In genomic region chr14:29078810-29079522, GRCh38 we compare ENCODE assay signal across 22 cellular contexts.
DNase-seq lines count a peak whose midpoint lies in the region; ATAC-seq and TF ChIP-seq lines count a peak whose summit lies in the region.
"Had no signal": no experiment of that assay in that cellular context is flagged by ENCODE, and none has a peak within 500 bp of the region (broad histone marks: within the 10 kb centered on the region; RNA-seq: fewer than 3 reads in every experiment).

No MANE protein-coding gene starts in this region.

- intact Hi-C loops in lower lobe of right lung (cut with DNase I) = no loop called here

- no peaks in the 10 kb centered on the region for H3K27me3 ChIP-seq in MM.1S (replicated peaks; ENCODE audit: insufficient read depth, low read length)
- no peaks in the 10 kb centered on the region for H3K27me3 ChIP-seq in lower lobe of right lung (ENCODE audit: low read depth)
- H3K27me3 ChIP-seq: BLaER1 treated with 17β-estradiol and CSF1 and Interleukin-3, amounts not matched to agents 10 nM and 100 nM; MG63 had no signal

- no peaks in the 10 kb centered on the region for H3K9me3 ChIP-seq in MM.1S (replicated peaks; ENCODE audit: insufficient read depth, low read length)
- no peaks in the 10 kb centered on the region for H3K9me3 ChIP-seq in lower lobe of right lung
- H3K9me3 ChIP-seq: BLaER1 treated with 17β-estradiol and CSF1 and Interleukin-3, amounts not matched to agents 10 nM and 100 nM; MG63; SJCRH30 had no signal

- H3K4me2 ChIP-seq in MM.1S (ENCODE audit: low read depth, low read length) = peak overlapping the region; percentile 18; the same call in 1 of the 2 replicates
- H3K4me2 ChIP-seq: BLaER1 treated with 17β-estradiol and CSF1 and Interleukin-3, amounts not matched to agents 10 nM and 100 nM had no signal

- H3K36me3 Mint-ChIP-seq in activated T-helper 17 cell treated with anti-CD3 and anti-CD28 coated beads, Interleukin-2, amount 50 U/mL, for 72 hours (ENCODE audit: low read depth) = no peaks in the 10 kb centered on the region
- H3K36me3 Mint-ChIP-seq: T-cell had no signal

- H3K36me3 ChIP-seq in MM.1S (replicated peaks; ENCODE audit: insufficient read depth, low read length) (no peaks in the 10 kb centered on the region), lower lobe of right lung (no peaks in the 10 kb centered on the region)
- H3K36me3 ChIP-seq: BLaER1 treated with 17β-estradiol and CSF1 and Interleukin-3, amounts not matched to agents 10 nM and 100 nM; MG63; SJCRH30 had no signal

- H3K4me3 Mint-ChIP-seq in activated T-helper 17 cell treated with anti-CD3 and anti-CD28 coated beads, Interleukin-2, amount 50 U/mL, for 72 hours = no peak overlapping the region
- H3K4me3 Mint-ChIP-seq: CD4-positive, alpha-beta T cell; T-cell had no signal

- no peak overlapping the region for H3K9ac ChIP-seq in MM.1S (ENCODE audit: low read length)
- H3K9ac ChIP-seq: BLaER1 treated with 17β-estradiol and CSF1 and Interleukin-3, amounts not matched to agents 10 nM and 100 nM had no signal

- no peak overlapping the region for H3K27ac Mint-ChIP-seq in activated T-helper 17 cell treated with anti-CD3 and anti-CD28 coated beads, Interleukin-2, amount 50 U/mL, for 72 hours
- H3K27ac Mint-ChIP-seq: CD4-positive, alpha-beta T cell; T-cell had no signal

- DNase-seq in NCI-H446 treated with DMSO at 0.1 percent for 48 hours (lab: John Stamatoyannopoulos, UW) = peak; percentile 52
- DNase-seq in NCI-H446 (lab: John Stamatoyannopoulos, UW) = no peak
- peak; percentile 34 for DNase-seq in GM12865 (ENCODE audit: low read depth)
- peak; percentile 66 for DNase-seq in MM.1S
- peak; percentile 1 for DNase-seq in iris pigment epithelial cell (ENCODE audit: low read depth)
- DNase-seq in lower lobe of right lung = no peak
- DNase-seq: AML-193; CD4-positive, alpha-beta T cell; COR-L47; DMS 273 treated with DMSO at 0.1 percent for 48 hours; MG63; NCI-H2029; NCI-H510A; NCI-H774; NK-92 treated with Interleukin-12 subunit alpha and Interleukin-12 subunit beta, amount 100 ng/mL, for 24 hours; PC-3; SJCRH30; T-cell had no signal

- peaks cover 16% of the 10 kb centered on the region for H3K9me3 Mint-ChIP-seq in activated T-helper 17 cell treated with anti-CD3 and anti-CD28 coated beads, Interleukin-2, amount 50 U/mL, for 72 hours

- ATAC-seq in lower lobe of right lung = no peak
- ATAC-seq in activated T-helper 17 cell treated with anti-CD3 and anti-CD28 coated beads, Interleukin-2, amount 50 U/mL, for 72 hours (replicated peaks) = no peak
- ATAC-seq: K562, PC-3, SK-N-SH treated with all-trans-retinoic acid at 6 μM for 48 hours, T-cell had no signal

- H3K9me2 ChIP-seq in MM.1S (replicated peaks; ENCODE audit: insufficient read depth, low read length) = no peaks in the 10 kb centered on the region

- H3F3A ChIP-seq in MM.1S (ENCODE audit: insufficient read depth, low read length) = no peaks in the 10 kb centered on the region

- no peak overlapping the region for H3K4me3 ChIP-seq in GM12865 (ENCODE audit: low read depth, low read length)
- H3K4me3 ChIP-seq in MM.1S (ENCODE audit: low read length) = no peak overlapping the region
- H3K4me3 ChIP-seq in lower lobe of right lung = no peak overlapping the region
- H3K4me3 ChIP-seq: BLaER1 treated with 17β-estradiol and CSF1 and Interleukin-3, amounts not matched to agents 10 nM and 100 nM; K562; MG63; SJCRH30 had no signal

- no peaks in the 10 kb centered on the region for H4K20me1 ChIP-seq in MM.1S (ENCODE audit: insufficient read depth, low read length)
- H4K20me1 ChIP-seq: BLaER1 treated with 17β-estradiol and CSF1 and Interleukin-3, amounts not matched to agents 10 nM and 100 nM had no signal

- TF ChIP-seq CTCF in GM12865 (IDR thresholded peaks at IDR 0.05; ENCODE audit: insufficient read depth, low read depth, low read length, missing control alignments) = no peak
- TF ChIP-seq CTCF in MM.1S (IDR thresholded peaks at IDR 0.05; ENCODE audit: low read length) = no peak
- TF ChIP-seq CTCF in lower lobe of right lung (IDR thresholded peaks at IDR 0.05) = no peak

- peak overlapping the region; percentile 56; the same call in 1 of the 2 replicates for H3K27ac ChIP-seq in MM.1S (ENCODE audit: low read length)
- H3K27ac ChIP-seq in lower lobe of right lung = no peak overlapping the region
- H3K27ac ChIP-seq: BLaER1 treated with 17β-estradiol and CSF1 and Interleukin-3, amounts not matched to agents 10 nM and 100 nM; SJCRH30 had no signal

- no peaks in the 10 kb centered on the region for H3K27me3 Mint-ChIP-seq in activated T-helper 17 cell treated with anti-CD3 and anti-CD28 coated beads, Interleukin-2, amount 50 U/mL, for 72 hours
- H3K27me3 Mint-ChIP-seq: CD4-positive, alpha-beta T cell; T-cell had no signal

- H2AFZ ChIP-seq in MM.1S (ENCODE audit: low read length) = no peak overlapping the region

- H3K4me1 ChIP-seq in MM.1S (ENCODE audit: low read length) = peaks cover 12% of the 10 kb centered on the region
- H3K4me1 ChIP-seq in lower lobe of right lung = no peaks in the 10 kb centered on the region
- H3K4me1 ChIP-seq: SJCRH30 had no signal

- no peaks in the 10 kb centered on the region for H3K4me1 Mint-ChIP-seq in activated T-helper 17 cell treated with anti-CD3 and anti-CD28 coated beads, Interleukin-2, amount 50 U/mL, for 72 hours
- H3K4me1 Mint-ChIP-seq: T-cell had no signal

- no peaks in the 10 kb centered on the region for H3K79me2 ChIP-seq in MM.1S (ENCODE audit: low read length)

Comparison
In these comparisons a context has a peak if more than half of its experiments do, and no peak if none do; other contexts are left out.
1. DNase-seq: peak in NCI-H446 treated with DMSO at 0.1 percent for 48 hours (single experiment), GM12865 (single experiment), MM.1S (single experiment) and iris pigment epithelial cell (single experiment); none in NCI-H446 (0 of 2) and lower lobe of right lung (single experiment).